In the genomic region with DNA sequence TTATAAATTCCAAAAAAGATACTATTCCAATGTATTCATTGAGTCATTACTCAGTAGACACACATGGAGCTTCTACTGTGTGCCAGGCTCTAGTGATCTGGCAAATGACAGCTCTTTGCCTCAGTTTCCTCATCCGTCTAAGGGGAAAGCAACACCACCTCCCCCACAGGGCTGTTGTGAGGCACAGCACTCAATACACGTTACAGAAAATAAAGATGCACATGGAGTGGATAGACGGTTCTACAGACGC, we compare ENCODE assay signal across 9 cellular contexts. TPM values are rescaled to one million over a fixed set of nuclear protein-coding genes. Genes with fewer than 3 reads are reported as not detected.
DNase-seq lines count a peak whose midpoint lies in the region; ATAC-seq and TF ChIP-seq lines count a peak whose summit lies in the region.
"Had no signal": no experiment of that assay in that cellular context is flagged by ENCODE, and none has a peak within 500 bp of the region (broad histone marks: within the 10 kb centered on the region; RNA-seq: fewer than 3 reads in every experiment).

No MANE protein-coding gene starts in this region.

- TF ChIP-seq POLR2A in erythroblast (IDR thresholded peaks at IDR 0.05; ENCODE audit: low read length): no peak

- peak overlapping the region; percentile 56 for H3K9ac ChIP-seq in SK-N-MC (ENCODE audit: insufficient read length)

- no peak for ATAC-seq in foreskin keratinocyte
- ATAC-seq in HG02884 (IDR thresholded peaks at IDR 0.05; ENCODE audit: unreplicated experiment): no peak

- H3K9me3 ChIP-seq in SK-N-MC (ENCODE audit: low read depth, low read length): no peaks in the 10 kb centered on the region

- peaks cover 49% of the 10 kb centered on the region for H3K4me1 ChIP-seq in foreskin keratinocyte

- no peaks in the 10 kb centered on the region for H3K36me3 ChIP-seq in SK-N-MC (ENCODE audit: insufficient read depth, low read length)

- no peak for TF ChIP-seq CTCF in GM12864 (IDR thresholded peaks at IDR 0.05; ENCODE audit: low read depth, low read length, missing control alignments)
- no peak for TF ChIP-seq CTCF in foreskin keratinocyte (conservative IDR thresholded peaks at IDR 0.05)

- DNase-seq in GM12864 (ENCODE audit: low read depth): no peak
- DNase-seq in SK-N-MC (ENCODE audit: low read depth, low spot score): no peak
- DNase-seq in foreskin keratinocyte: no peak
- no peak for DNase-seq in erythroblast (lab: John Stamatoyannopoulos, UW)
- no peak for DNase-seq in SHP77 treated with DMSO at 0.1 percent for 48 hours (lab: John Stamatoyannopoulos, UW)
- DNase-seq in KBM-7: no peak
- DNase-seq: T-helper 9 cell had no signal

- peak overlapping the region; percentile 9; the same call in 1 of the 2 replicates for H3K4me3 ChIP-seq in GM12864 (ENCODE audit: low read depth, low read length)
- peak overlapping the region; percentile 54 for H3K4me3 ChIP-seq in SK-N-MC
- no peak overlapping the region for H3K4me3 ChIP-seq in skin epidermis

- H3K27ac ChIP-seq in SK-N-MC: peak overlapping the region; percentile 94
- peak overlapping the region; percentile 96 for H3K27ac ChIP-seq in foreskin keratinocyte
- peak overlapping the region; percentile 27 to 100 (median 97) for H3K27ac ChIP-seq in skin epidermis

- no peaks in the 10 kb centered on the region for H3K27me3 ChIP-seq in foreskin keratinocyte

- in situ Hi-C loops in KBM-7 (cut with MboI; ENCODE audit: low pct_unique_long_range_greater_than_20kb, low sequenced_read_pairs): no loop called here

RNA-seq across cellular contexts. Expression of gene MALAT1, which starts 6.5 kb away (rescaled TPM):
- 1,538 and 2,710 TPM in 2 replicates for total RNA-seq in foreskin keratinocyte
- polyA plus RNA-seq in foreskin keratinocyte: 10.1 and 11.9 TPM in 2 replicates

RNA-seq across cellular contexts. Expression of gene SCYL1, which starts 32.6 kb away (rescaled TPM):
- 62.2 and 66.1 TPM in 2 replicates for total RNA-seq in foreskin keratinocyte
- polyA plus RNA-seq in foreskin keratinocyte: 62.0 and 62.8 TPM in 2 replicates

Comparison
In these comparisons a context has a peak if more than half of its experiments do, and no peak if none do; other contexts are left out.
1. H3K4me3 ChIP-seq: peak in GM12864 (single experiment) and SK-N-MC (single experiment); none in skin epidermis (0 of 7).
2. Peak in every context shown above with its lines, with median percentiles within 50 percentile points of each other: H3K27ac ChIP-seq.